ENCODE assay signal across 1 cellular context in the genomic region with DNA sequence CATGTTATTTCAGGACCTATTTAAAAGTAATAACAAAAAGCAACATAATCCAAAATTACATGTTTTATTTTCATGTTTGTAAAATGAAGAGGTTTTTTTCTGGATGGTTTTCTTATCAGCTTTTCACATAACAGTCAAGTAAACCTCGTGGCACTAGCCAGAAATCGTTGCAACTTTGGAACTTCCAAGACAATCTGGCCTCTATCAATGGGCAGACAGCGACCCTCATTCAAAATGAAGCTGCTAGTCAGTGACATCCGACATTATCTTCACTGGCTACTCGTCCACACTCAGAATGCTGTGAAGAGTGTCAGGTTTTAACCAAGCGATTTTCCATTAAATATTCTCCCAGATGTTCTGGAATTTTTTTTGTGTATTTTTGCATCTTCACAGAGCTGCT.
TF ChIP-seq lines count a peak whose summit lies in the region.

No MANE protein-coding gene starts in this region.

TF ChIP-seq in H1, 55 proteins besides CTCF, POLR2A, EP300 and RAD21:
- no peak for TF ChIP-seq RNF2 (IDR thresholded peaks at IDR 0.05; ENCODE audit: borderline replicate concordance, low read depth, low read length, missing control alignments, poor library complexity, severe bottlenecking)
- TF ChIP-seq E2F6 (IDR thresholded peaks at IDR 0.05): no peak
- no peak for TF ChIP-seq CBX8 (IDR thresholded peaks at IDR 0.05; ENCODE audit: borderline replicate concordance, low read depth, low read length)
- TF ChIP-seq PHF8 (conservative IDR thresholded peaks at IDR 0.05; ENCODE audit: low read depth, low read length): no peak
- TF ChIP-seq CHD1 (IDR thresholded peaks at IDR 0.05; ENCODE audit: low read depth, low read length): no peak
- no peak for TF ChIP-seq TAF1 (IDR thresholded peaks at IDR 0.05; ENCODE audit: low read depth, low read length)
- TF ChIP-seq HDAC2 (IDR thresholded peaks at IDR 0.05; ENCODE audit: borderline replicate concordance in 1 of 2, low read depth in 2 of 2, low read length in 2 of 2): no peak
- no peak for TF ChIP-seq SRF (IDR thresholded peaks at IDR 0.05; ENCODE audit: low read depth, low read length)
- TF ChIP-seq ATF3 (IDR thresholded peaks at IDR 0.05; ENCODE audit: insufficient read depth, low read depth, low read length): no peak
- TF ChIP-seq ZNF274 (IDR thresholded peaks at IDR 0.05; ENCODE audit: borderline replicate concordance, extremely low read depth, low read length): no peak
- no peak for TF ChIP-seq SP2 (IDR thresholded peaks at IDR 0.05; ENCODE audit: low read length)
- TF ChIP-seq SIRT6 (IDR thresholded peaks at IDR 0.05; ENCODE audit: low read length): no peak
- TF ChIP-seq JUND (IDR thresholded peaks at IDR 0.05; ENCODE audit: low read length): no peak
- no peak for TF ChIP-seq EGR1 (IDR thresholded peaks at IDR 0.05; ENCODE audit: borderline replicate concordance, low read depth, low read length)
- TF ChIP-seq CREB1 (IDR thresholded peaks at IDR 0.05): no peak
- no peak for TF ChIP-seq TBP (IDR thresholded peaks at IDR 0.05; ENCODE audit: low read depth, low read length)
- no peak for TF ChIP-seq BRCA1 (IDR thresholded peaks at IDR 0.05; ENCODE audit: low read depth, low read length)
